Comparison of ENCODE assay signal across 8 cellular contexts in the genomic region with DNA sequence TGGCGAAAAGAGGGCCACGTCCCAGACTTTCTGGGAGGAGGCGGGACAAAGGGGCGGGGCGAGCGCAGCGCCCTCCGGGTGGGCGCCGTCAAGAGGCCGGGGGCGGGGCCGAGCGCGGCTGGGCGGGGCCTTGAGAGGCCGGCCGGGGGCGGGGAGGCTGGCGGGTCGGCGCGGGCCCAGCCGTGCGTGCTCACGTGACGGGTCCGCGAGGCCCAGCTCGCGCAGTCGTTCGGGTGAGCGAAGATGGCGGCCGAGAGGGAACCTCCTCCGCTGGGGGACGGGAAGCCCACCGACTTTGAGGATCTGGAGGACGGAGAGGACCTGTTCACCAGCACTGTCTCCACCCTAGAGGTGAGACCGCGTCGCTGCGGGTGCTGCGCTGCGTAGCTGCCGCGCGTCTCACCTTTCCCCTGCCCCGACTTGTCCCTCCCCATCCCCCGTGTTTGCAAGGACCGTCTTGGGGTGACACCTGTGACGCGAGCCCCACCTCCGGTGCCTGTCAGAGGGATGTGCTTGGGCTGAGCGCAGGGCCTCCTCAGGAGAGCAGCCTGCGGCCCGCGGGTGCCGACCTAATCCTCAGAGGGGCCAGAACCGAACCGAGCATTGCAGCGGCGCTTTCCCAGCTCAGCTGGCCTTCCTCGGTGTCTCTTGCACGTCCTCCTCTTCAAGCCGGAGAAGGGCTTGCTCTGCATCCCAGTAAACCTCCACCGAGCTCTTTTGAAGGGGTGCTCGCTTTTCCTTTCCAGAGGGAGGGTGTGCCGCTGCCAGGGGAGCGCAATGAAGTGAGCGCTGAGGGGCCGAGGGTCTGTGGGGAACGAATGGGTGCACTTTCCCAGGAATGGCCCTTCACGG. TPM values are rescaled to one million over a fixed set of nuclear protein-coding genes. Genes with fewer than 3 reads are reported as not detected.
DNase-seq lines count a peak whose midpoint lies in the region; ATAC-seq, FAIRE-seq and TF ChIP-seq lines count a peak whose summit lies in the region.

A gene with protein sequence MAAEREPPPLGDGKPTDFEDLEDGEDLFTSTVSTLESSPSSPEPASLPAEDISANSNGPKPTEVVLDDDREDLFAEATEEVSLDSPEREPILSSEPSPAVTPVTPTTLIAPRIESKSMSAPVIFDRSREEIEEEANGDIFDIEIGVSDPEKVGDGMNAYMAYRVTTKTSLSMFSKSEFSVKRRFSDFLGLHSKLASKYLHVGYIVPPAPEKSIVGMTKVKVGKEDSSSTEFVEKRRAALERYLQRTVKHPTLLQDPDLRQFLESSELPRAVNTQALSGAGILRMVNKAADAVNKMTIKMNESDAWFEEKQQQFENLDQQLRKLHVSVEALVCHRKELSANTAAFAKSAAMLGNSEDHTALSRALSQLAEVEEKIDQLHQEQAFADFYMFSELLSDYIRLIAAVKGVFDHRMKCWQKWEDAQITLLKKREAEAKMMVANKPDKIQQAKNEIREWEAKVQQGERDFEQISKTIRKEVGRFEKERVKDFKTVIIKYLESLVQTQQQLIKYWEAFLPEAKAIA (plus strand): TSS at position 220 of the 852 bp plus-strand sequence. CDS start 24 bp downstream, at position 244.

- DNase-seq in Caco-2 (peak; percentile 90 to 94), HPDE6-E6E7 (ENCODE audit: extremely low spot score) (peak; percentile 72), endothelial cell of umbilical vein (ENCODE audit: low read depth, low spot score) (peak; percentile 89), midbrain (lab: John Stamatoyannopoulos, UW) (peak; percentile 89)
- peak; percentile 95 for DNase-seq in activated CD8-positive, alpha-beta memory T cell treated with anti-CD3 and anti-CD28 coated beads, Interleukin-2, amount 50 U/mL, for 48 hours
- peak; percentile 72 to 85 for DNase-seq in stimulated activated CD8-positive, alpha-beta memory T cell treated with anti-CD3 and anti-CD28 coated beads, Interleukin-2, amount 100 ng/mL, for 1 hour (ENCODE audit: low read depth in 2 of 2)

- intact Hi-C loops in Caco-2 (cut with micrococcal nuclease; ENCODE audit: unreplicated experiment) (loop anchor here (1.0 to 2.0 kb wide), 2 partner anchors 9 to 70 kb away; a partner anchor contains a TSS), endothelial cell of umbilical vein (cut with micrococcal nuclease) (loop anchor here (1.0 to 2.0 kb wide), 7 partner anchors 19 to 258 kb away; a partner anchor contains a TSS)

- no peaks in the 10 kb centered on the region for H3K36me3 ChIP-seq in Caco-2 (ENCODE audit: control insufficient read depth, insufficient read depth, low read length)
- peaks cover 3% of the 10 kb centered on the region for H3K36me3 ChIP-seq in OCI-LY3 (replicated peaks; ENCODE audit: low read depth, low read length)
- H3K36me3 ChIP-seq in endothelial cell of umbilical vein (ENCODE audit: control insufficient read depth in 2 of 2, extremely low read depth in 1 of 2, insufficient read depth in 2 of 2, low read length in 2 of 2) = no peaks in the 10 kb centered on the region

- peaks cover 9% of the 10 kb centered on the region for H3K9me3 Mint-ChIP-seq in Caco-2 (ENCODE audit: unreplicated experiment)

- CTCF ChIA-PET in Caco-2 (lab: Charles Lee) (interaction anchor here (0.7 to 0.8 kb wide), 2 partner anchors 9 kb away, joined by 3 to 5 read pairs; no protein-coding TSS in a partner anchor), endothelial cell of umbilical vein (lab: Charles Lee) (interaction anchor here (0.6 to 3.5 kb wide), 11 partner anchors 8 to 836 kb away, joined by 3 to 34 read pairs (median 3); no protein-coding TSS in a partner anchor)

- H3K4me2 ChIP-seq in OCI-LY3 (ENCODE audit: low read length) (peak within 1 kb of the TSS; percentile 90), endothelial cell of umbilical vein (ENCODE audit: insufficient read depth, low read length) (peak within 1 kb of the TSS; percentile 98)

- peak; percentile 62 for TF ChIP-seq POLR2A in endothelial cell of umbilical vein (IDR thresholded peaks at IDR 0.05; ENCODE audit: low read depth, low read length)

- H3K27me3 ChIP-seq in Caco-2 (replicated peaks; ENCODE audit: control insufficient read depth, insufficient read depth, low read length) (no peaks in the 10 kb centered on the region), OCI-LY3 (ENCODE audit: low read depth, low read length) (no peaks in the 10 kb centered on the region), endothelial cell of umbilical vein (ENCODE audit: control insufficient read depth in 2 of 2, insufficient read depth in 2 of 2, low read length in 2 of 2) (peaks cover 2 to 7% of the 10 kb centered on the region in 2 experiments)

- peaks cover 57% of the 10 kb centered on the region for H3K4me1 Mint-ChIP-seq in Caco-2 (ENCODE audit: low read depth, unreplicated experiment)

- no peaks in the 10 kb centered on the region for H3K36me3 Mint-ChIP-seq in Caco-2 (ENCODE audit: insufficient read depth, unreplicated experiment)

- ATAC-seq in GM19467 (IDR thresholded peaks at IDR 0.05; ENCODE audit: unreplicated experiment) = peak; percentile 92

- H3K9me1 ChIP-seq in endothelial cell of umbilical vein (replicated peaks; ENCODE audit: control insufficient read depth, extremely low read depth, insufficient read depth, low read length) = no peaks in the 10 kb centered on the region

- H3K9me3 ChIP-seq in Caco-2 (no peaks in the 10 kb centered on the region), OCI-LY3 (ENCODE audit: insufficient read depth, low read length) (no peaks in the 10 kb centered on the region), endothelial cell of umbilical vein (replicated peaks; ENCODE audit: control insufficient read depth, insufficient read depth, low read length) (no peaks in the 10 kb centered on the region)

- H3K4me3 Mint-ChIP-seq in Caco-2 (ENCODE audit: unreplicated experiment) = peak within 1 kb of the TSS; percentile 96

- peaks cover 51% of the 10 kb centered on the region for H3K79me2 ChIP-seq in OCI-LY3 (ENCODE audit: low read length)
- H3K79me2 ChIP-seq in endothelial cell of umbilical vein (ENCODE audit: control insufficient read depth, insufficient read depth, low read length) = peaks cover 38% of the 10 kb centered on the region

- no peaks in the 10 kb centered on the region for H3K27me3 Mint-ChIP-seq in Caco-2 (ENCODE audit: insufficient read depth, unreplicated experiment)

- H4K20me1 ChIP-seq in OCI-LY3 (ENCODE audit: insufficient read depth, low read length) (peaks cover 35% of the 10 kb centered on the region), endothelial cell of umbilical vein (replicated peaks; ENCODE audit: control insufficient read depth, extremely low read depth, insufficient read depth, low read length) (no peaks in the 10 kb centered on the region)

- H3K4me1 ChIP-seq in Caco-2 (peaks cover 52% of the 10 kb centered on the region), OCI-LY3 (ENCODE audit: low read length) (peaks cover 17% of the 10 kb centered on the region), endothelial cell of umbilical vein (ENCODE audit: control insufficient read depth, extremely low read depth, insufficient read depth, low read length) (peaks cover 18% of the 10 kb centered on the region)

- peak within 1 kb of the TSS; percentile 63 for H3K27ac ChIP-seq in OCI-LY3 (ENCODE audit: low read length)
- H3K27ac ChIP-seq in endothelial cell of umbilical vein (ENCODE audit: insufficient read depth, low read depth, low read length) = peak within 1 kb of the TSS; percentile 44

- FAIRE-seq in endothelial cell of umbilical vein (lab: Jason Lieb, UNC) = peak; percentile 86

- H3K27ac Mint-ChIP-seq in Caco-2 (ENCODE audit: unreplicated experiment) = peak within 1 kb of the TSS; percentile 2

- POLR2A ChIA-PET in Caco-2 (lab: Charles Lee) = interaction anchor here (0.6 to 1.3 kb wide), 4 partner anchors 9 to 737 kb away, joined by 3 to 9 read pairs (median 4); a partner anchor contains a TSS
- POLR2A ChIA-PET in endothelial cell of umbilical vein (lab: Charles Lee) = no interaction called here

- H3K4me3 ChIP-seq in Caco-2 (ENCODE audit: low read depth, low read length) = peak within 1 kb of the TSS; percentile 94
- peak within 1 kb of the TSS; percentile 99 for H3K4me3 ChIP-seq in OCI-LY3 (ENCODE audit: low read length)
- H3K4me3 ChIP-seq in endothelial cell of umbilical vein (replicated peaks in 1 of 3; ENCODE audit: insufficient read depth in 1 of 3, low read depth in 1 of 3, low read length in 3 of 3) = peak within 1 kb of the TSS; percentile 84 to 88 (median 86)

- H2AFZ ChIP-seq in OCI-LY3 (ENCODE audit: low read depth, low read length) = peak within 1 kb of the TSS; percentile 99
- H2AFZ ChIP-seq in endothelial cell of umbilical vein (ENCODE audit: low read depth, low read length) = peak within 1 kb of the TSS; percentile 97

- TF ChIP-seq CTCF in Caco-2 (IDR thresholded peaks at IDR 0.05; ENCODE audit: insufficient read depth in 1 of 2, low read depth in 1 of 2, low read length in 1 of 2, severe bottlenecking in 1 of 2, unreplicated experiment in 1 of 2) (peak; percentile 22 to 28), OCI-LY3 (IDR thresholded peaks at IDR 0.05; ENCODE audit: low read depth, low read length) (no peak), endothelial cell of umbilical vein (IDR thresholded peaks at IDR 0.05; ENCODE audit: extremely low read depth in 1 of 2, insufficient read depth in 1 of 2, low read depth in 1 of 2, low read length in 2 of 2) (peak in 1 of 2 donors; percentile 18)

- H3K9ac ChIP-seq in OCI-LY3 (ENCODE audit: low read length) = peak within 1 kb of the TSS; percentile 93
- H3K9ac ChIP-seq in endothelial cell of umbilical vein (replicated peaks; ENCODE audit: extremely low read depth, insufficient read depth, low read length) = peak within 1 kb of the TSS; percentile 82

- dilution Hi-C loops in endothelial cell of umbilical vein (cut with MboI; ENCODE audit: extremely low pct_ligation_motif_present, low sequenced_read_pairs) = no loop called here

- BruUV-seq in Caco-2 (replicated peaks; lab: Mats Ljungman, UMichigan) (no TSS peak), endothelial cell of umbilical vein (replicated peaks; lab: Mats Ljungman, UMichigan) (no TSS peak)

TF ChIP-seq in endothelial cell of umbilical vein, 7 proteins besides CTCF, POLR2A, EP300 and RAD21 (continues in another document):
- TF ChIP-seq, protein P1, sequence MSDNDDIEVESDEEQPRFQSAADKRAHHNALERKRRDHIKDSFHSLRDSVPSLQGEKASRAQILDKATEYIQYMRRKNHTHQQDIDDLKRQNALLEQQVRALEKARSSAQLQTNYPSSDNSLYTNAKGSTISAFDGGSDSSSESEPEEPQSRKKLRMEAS (IDR thresholded peaks at IDR 0.05; ENCODE audit: insufficient read depth, insufficient read length) = peak; percentile 80
- TF ChIP-seq GATA2 (IDR thresholded peaks at IDR 0.05; ENCODE audit: insufficient read depth, insufficient read length, low read depth, low read length) = no peak

RNA-seq across cellular contexts. Expression of the gene that starts here (rescaled TPM):
- total RNA-seq in Caco-2 (2022) (115 and 123 TPM in 2 replicates), endothelial cell of umbilical vein (46.3 and 51.2 TPM in 2 replicates)
- 14.4 and 22.3 TPM in 2 replicates for polyA plus RNA-seq in endothelial cell of umbilical vein
- 30.7 and 31.5 TPM in 2 replicates for polyA plus RNA-seq in endothelial cell of umbilical vein (2011; cell fraction: cytosol; rRNA removed)
- 14.4 and 18.6 TPM in 2 replicates for polyA plus RNA-seq in endothelial cell of umbilical vein (2011; cell fraction: nucleus; rRNA removed)
- polyA plus RNA-seq in endothelial cell of umbilical vein (2012) = 48.8 and 62.0 TPM in 2 replicates
- 29.1 and 30.5 TPM in 2 replicates for polyA minus RNA-seq in endothelial cell of umbilical vein
- polyA minus RNA-seq in endothelial cell of umbilical vein (2011; cell fraction: cytosol; rRNA and poly(A)+ RNA removed) = 58.7 TPM
- 32.7 and 45.2 TPM in 2 replicates for polyA minus RNA-seq in endothelial cell of umbilical vein (2011; cell fraction: nucleus; rRNA and poly(A)+ RNA removed)

Comparison
In these comparisons a context has a peak if more than half of its experiments do, and no peak if none do; other contexts are left out.
1. Peak in every context shown above with its lines: DNase-seq, ATAC-seq, H3K4me3 ChIP-seq and H3K27ac ChIP-seq.